9 cellular contexts compared by ENCODE assay signal in genomic region chr17:50565559-50566350, GRCh38. TPM values are rescaled to one million over a fixed set of nuclear protein-coding genes. Genes with fewer than 3 reads are reported as not detected.
DNase-seq lines count a peak whose midpoint lies in the region; ATAC-seq and TF ChIP-seq lines count a peak whose summit lies in the region.
"Had no signal": no experiment of that assay in that cellular context is flagged by ENCODE, and none has a peak within 500 bp of the region (broad histone marks: within the 10 kb centered on the region; RNA-seq: fewer than 3 reads in every experiment).

No MANE protein-coding gene starts in this region.

- H3K27me3 Mint-ChIP-seq in GM23338 (ENCODE audit: insufficient read depth, low read depth, poor library complexity) (peaks cover 58% of the 10 kb centered on the region), neural progenitor cell (ENCODE audit: insufficient read depth, low read depth) (peaks cover 14% of the 10 kb centered on the region)

- peak overlapping the region; percentile 47; the same call in 1 of the 2 replicates for H3K4me3 ChIP-seq in GM23338
- no peak overlapping the region for H3K4me3 ChIP-seq in neural progenitor cell

- H3K27ac ChIP-seq in GM23338 (ENCODE audit: low read depth) (no peak overlapping the region), neural progenitor cell (no peak overlapping the region)

- H3K9me3 Mint-ChIP-seq in GM23338: no peaks in the 10 kb centered on the region
- no peaks in the 10 kb centered on the region for H3K9me3 Mint-ChIP-seq in neural progenitor cell

- H3K9me2 ChIP-seq in GM23338 (ENCODE audit: insufficient read depth): no peaks in the 10 kb centered on the region

- no peaks in the 10 kb centered on the region for H3K9me3 ChIP-seq in neural progenitor cell (ENCODE audit: low read depth)

- H3K4me2 ChIP-seq in GM23338 (peak overlapping the region; percentile 77; the same call in 1 of the 2 replicates), neural progenitor cell (peak overlapping the region; percentile 55)

- no peaks in the 10 kb centered on the region for H3K36me3 ChIP-seq in GM23338 (ENCODE audit: insufficient read depth)
- no peaks in the 10 kb centered on the region for H3K36me3 ChIP-seq in neural progenitor cell

- H3K27me3 ChIP-seq in GM23338 (ENCODE audit: insufficient read depth): peaks cover 66% of the 10 kb centered on the region
- H3K27me3 ChIP-seq in neural progenitor cell: peaks cover 56% of the 10 kb centered on the region

- TF ChIP-seq CTCF in GM23338 (conservative IDR thresholded peaks at IDR 0.05; ENCODE audit: low read depth in 2 of 2) (no peak), neural progenitor cell (IDR thresholded peaks at IDR 0.05) (no peak), GM20000 (IDR thresholded peaks at IDR 0.05; ENCODE audit: extremely low read depth, missing control alignments) (no peak)

- H3F3A ChIP-seq in GM23338 (replicated peaks; ENCODE audit: low read depth): no peaks in the 10 kb centered on the region
- H3F3A ChIP-seq in neural progenitor cell (ENCODE audit: low read depth): peaks cover 23% of the 10 kb centered on the region

- H3K36me3 Mint-ChIP-seq in GM23338 (ENCODE audit: low read depth): no peaks in the 10 kb centered on the region
- no peaks in the 10 kb centered on the region for H3K36me3 Mint-ChIP-seq in neural progenitor cell

- H3K4me1 ChIP-seq in GM23338 (ENCODE audit: insufficient read depth): peaks cover 29% of the 10 kb centered on the region
- peaks cover 65% of the 10 kb centered on the region for H3K4me1 ChIP-seq in neural progenitor cell

- ATAC-seq in GM23338: no peak
- ATAC-seq in GM21447 (IDR thresholded peaks at IDR 0.05; ENCODE audit: unreplicated experiment): no peak
- no peak for ATAC-seq in GM18858 (IDR thresholded peaks at IDR 0.05; ENCODE audit: unreplicated experiment)

- H3K27ac Mint-ChIP-seq in GM23338 (no peak overlapping the region), neural progenitor cell (peak overlapping the region; percentile 92)

- DNase-seq in GM23338 (ENCODE audit: low spot score): peak; percentile 80
- peak; percentile 62 for DNase-seq in NCI-H2171 treated with DMSO at 0.1 percent for 48 hours (lab: John Stamatoyannopoulos, UW)
- peak; percentile 36 to 77 for DNase-seq in cerebellar nuclear complex (lab: John Stamatoyannopoulos, UW)
- DNase-seq in neural progenitor cell (ENCODE audit: low spot score): peak; percentile 82
- DNase-seq in amniotic stem cell (lab: John Stamatoyannopoulos, UW): no peak
- DNase-seq in GM20000 (ENCODE audit: low spot score): no peak

- no peaks in the 10 kb centered on the region for H3K79me2 ChIP-seq in GM23338 (replicated peaks; ENCODE audit: insufficient read depth)
- no peaks in the 10 kb centered on the region for H3K79me2 ChIP-seq in neural progenitor cell (ENCODE audit: low read depth)

- peaks cover 59% of the 10 kb centered on the region for H3K4me1 Mint-ChIP-seq in GM23338
- H3K4me1 Mint-ChIP-seq in neural progenitor cell: peaks cover 76% of the 10 kb centered on the region

- H2AFZ ChIP-seq in GM23338 (no peak overlapping the region), neural progenitor cell (replicated peaks) (no peak overlapping the region)

- H4K20me1 ChIP-seq in GM23338 (replicated peaks; ENCODE audit: insufficient read depth): no peaks in the 10 kb centered on the region; the same call in none of the 2 replicates
- peaks cover 13% of the 10 kb centered on the region for H4K20me1 ChIP-seq in neural progenitor cell (ENCODE audit: low read depth)

- no peak overlapping the region for H3K9ac ChIP-seq in neural progenitor cell

- H3K4me3 Mint-ChIP-seq in GM23338: peak overlapping the region; percentile 41; the same call in 2 of the 3 replicates
- peak overlapping the region; percentile 75 for H3K4me3 Mint-ChIP-seq in neural progenitor cell

TF ChIP-seq in GM23338, 12 proteins besides CTCF, POLR2A, EP300 and RAD21 (continues in another document):
- TF ChIP-seq POLR2AphosphoS5 (IDR thresholded peaks at IDR 0.05; ENCODE audit: low read depth): no peak
- TF ChIP-seq NANOG (IDR thresholded peaks at IDR 0.05; ENCODE audit: borderline replicate concordance): no peak
- TF ChIP-seq JUNB (IDR thresholded peaks at IDR 0.05; ENCODE audit: unreplicated experiment): no peak
- no peak for TF ChIP-seq CREB1 (CRISPR knock-in tag; IDR thresholded peaks at IDR 0.05; ENCODE audit: low read depth)
- no peak for TF ChIP-seq REST (IDR thresholded peaks at IDR 0.05; ENCODE audit: unreplicated experiment)
- TF ChIP-seq EZH2phosphoT487 (IDR thresholded peaks at IDR 0.05; ENCODE audit: unreplicated experiment): no peak
- no peak for TF ChIP-seq ZNF114 (CRISPR knock-in tag; IDR thresholded peaks at IDR 0.05)
- no peak for TF ChIP-seq STAT1 (IDR thresholded peaks at IDR 0.05; ENCODE audit: unreplicated experiment)
- no peak for TF ChIP-seq EZH2 (IDR thresholded peaks at IDR 0.05; ENCODE audit: low read depth, unreplicated experiment)
- no peak for TF ChIP-seq ETS1 (IDR thresholded peaks at IDR 0.05)

RNA-seq across cellular contexts. Expression of gene CACNA1G, which starts 5.2 kb away (rescaled TPM):
- 3.6 and 5.1 TPM in 2 replicates for total RNA-seq in GM23338 (2014; rRNA removed; shearing (Covaris generic))
- 1.1 and 1.4 TPM in 2 replicates for polyA plus RNA-seq in GM23338 (2016; fragmentation: Nextera tagmentation; extraction: Ambion mirVana)
- total RNA-seq in neural progenitor cell (ENCODE audit: low replicate concordance): 1.6 and 4.9 TPM in 2 replicates
- total RNA-seq: glomerular endothelial cell had no signal

RNA-seq across cellular contexts. Expression of gene SPATA20, which starts 18.8 kb away (rescaled TPM):
- 17.4 and 32.7 TPM in 2 replicates for total RNA-seq in GM23338 (2014; rRNA removed; shearing (Covaris generic))
- polyA plus RNA-seq in GM23338 (2016; fragmentation: Nextera tagmentation; extraction: Ambion mirVana): 12.5 and 13.8 TPM in 2 replicates
- 22.8 and 60.5 TPM in 2 replicates for total RNA-seq in neural progenitor cell (ENCODE audit: low replicate concordance)

RNA-seq across cellular contexts. Expression of gene EPN3, which starts 33.2 kb away (rescaled TPM):
- 7.7 and 13.7 TPM in 2 replicates for total RNA-seq in GM23338 (2014; rRNA removed; shearing (Covaris generic))
- polyA plus RNA-seq in GM23338 (2016; fragmentation: Nextera tagmentation; extraction: Ambion mirVana): 2.2 and 2.3 TPM in 2 replicates
- 0.09 and 0.24 TPM in 2 replicates for total RNA-seq in neural progenitor cell (ENCODE audit: low replicate concordance)

RNA-seq across cellular contexts. Expression of gene MYCBPAP, which starts 57.5 kb away (rescaled TPM):
- 0.63 and 4.6 TPM in 2 replicates for total RNA-seq in GM23338 (2014; rRNA removed; shearing (Covaris generic))
- 1.7 and 1.8 TPM in 2 replicates for polyA plus RNA-seq in GM23338 (2016; fragmentation: Nextera tagmentation; extraction: Ambion mirVana)
- 3.5 and 3.8 TPM in 2 replicates for total RNA-seq in neural progenitor cell (ENCODE audit: low replicate concordance)

Comparison
In these comparisons a context has a peak if more than half of its experiments do, and no peak if none do; other contexts are left out.
1. DNase-seq: peak in GM23338 (single experiment), NCI-H2171 treated with DMSO at 0.1 percent for 48 hours (single experiment), cerebellar nuclear complex (2 of 2) and neural progenitor cell (single experiment); none in amniotic stem cell (single experiment) and GM20000 (single experiment).